1 cellular context compared by ENCODE assay signal in the genomic region with DNA sequence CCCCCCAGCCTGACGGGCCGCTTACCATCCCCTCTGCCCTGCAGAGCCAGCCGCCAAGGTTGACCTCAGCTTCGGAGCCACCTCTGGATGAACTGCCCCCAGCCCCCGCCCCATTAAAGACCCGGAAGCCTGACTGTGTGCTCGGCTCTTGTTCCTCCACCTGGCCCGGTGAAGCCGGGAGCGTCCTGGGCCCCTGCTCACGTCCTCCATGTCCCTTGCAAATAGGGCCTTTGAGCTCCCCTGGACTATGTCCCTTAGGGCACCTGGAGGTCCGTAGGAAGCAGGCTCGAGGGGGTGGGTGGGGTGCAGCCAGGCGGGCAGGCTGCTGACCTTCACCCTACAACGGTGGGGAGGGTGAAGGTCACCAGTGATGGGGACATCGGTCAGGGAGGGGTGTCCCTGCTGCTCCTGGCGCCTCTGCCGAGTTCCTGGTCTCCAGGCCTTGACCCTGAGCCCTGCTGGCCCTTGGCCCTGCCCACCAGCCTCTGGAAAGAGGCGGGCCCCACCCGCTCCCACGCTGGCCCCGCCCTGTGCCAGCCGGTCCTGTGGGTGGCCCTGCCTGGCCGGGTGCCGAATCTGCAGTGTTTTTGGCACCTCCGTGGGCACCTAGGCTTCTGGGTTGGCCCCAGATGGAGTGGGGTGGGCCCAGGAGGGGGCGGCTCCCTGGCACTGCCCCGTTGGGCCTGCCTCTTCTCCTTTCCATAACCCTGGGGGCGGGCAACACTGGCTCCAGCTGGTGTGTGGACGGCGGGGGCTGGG.
A peak's percentile ranks its signal among the peaks of the same experiment; 100 is the strongest.
TF ChIP-seq lines count a peak whose summit lies in the region.

No MANE protein-coding gene starts in this region.

TF ChIP-seq in HepG2, 621 proteins besides CTCF, POLR2A, EP300 and RAD21 (continues in another document):
- TF ChIP-seq THRA (CRISPR knock-in tag; IDR thresholded peaks at IDR 0.05; ENCODE audit: borderline replicate concordance) (peak; percentile 97), MAFG (CRISPR knock-in tag; IDR thresholded peaks at IDR 0.05) (no peak), ZNF713 (CRISPR knock-in tag; IDR thresholded peaks at IDR 0.05) (no peak), ZNF891 (CRISPR knock-in tag; IDR thresholded peaks at IDR 0.05) (no peak), TRIM22 (IDR thresholded peaks at IDR 0.05) (no peak), ZNF225 (CRISPR knock-in tag; IDR thresholded peaks at IDR 0.05) (no peak), ZNF335 (CRISPR knock-in tag; IDR thresholded peaks at IDR 0.05) (peak; percentile 39; the same call in 1 of the 2 replicates), ZNF614 (CRISPR knock-in tag; IDR thresholded peaks at IDR 0.05; ENCODE audit: borderline replicate concordance) (peak; percentile 72; the same call in 1 of the 2 replicates), ZNF383 (CRISPR knock-in tag; IDR thresholded peaks at IDR 0.05; ENCODE audit: borderline replicate concordance) (0 out of 2 replicates have a peak, but pooled peaks have one; percentile 29), NRL (CRISPR knock-in tag; IDR thresholded peaks at IDR 0.05; ENCODE audit: borderline replicate concordance) (no peak; the same call in 1 of the 2 replicates), ZNF747 (CRISPR knock-in tag; IDR thresholded peaks at IDR 0.05; ENCODE audit: borderline replicate concordance) (peak; percentile 91), ZNF446 (CRISPR knock-in tag; IDR thresholded peaks at IDR 0.05) (no peak; the same call in 1 of the 2 replicates), ZNF235 (CRISPR knock-in tag; IDR thresholded peaks at IDR 0.05; ENCODE audit: borderline replicate concordance) (no peak; the same call in 1 of the 2 replicates), UBTF (CRISPR knock-in tag; IDR thresholded peaks at IDR 0.05) (peak; percentile 89), SAP130 (CRISPR knock-in tag; IDR thresholded peaks at IDR 0.05; ENCODE audit: low read depth) (peak; percentile 93), ZNF768 (CRISPR knock-in tag; IDR thresholded peaks at IDR 0.05) (no peak), ZNF749 (CRISPR knock-in tag; IDR thresholded peaks at IDR 0.05; ENCODE audit: borderline replicate concordance) (no peak), ZSCAN12 (CRISPR knock-in tag; IDR thresholded peaks at IDR 0.05) (no peak), ZNF850 (CRISPR knock-in tag; conservative IDR thresholded peaks at IDR 0.05) (no peak), ZSCAN21 (CRISPR knock-in tag; IDR thresholded peaks at IDR 0.05; ENCODE audit: borderline replicate concordance) (peak; percentile 59; the same call in 1 of the 2 replicates), SKIL (CRISPR knock-in tag; IDR thresholded peaks at IDR 0.05; ENCODE audit: borderline replicate concordance) (peak; percentile 99), USF2 (IDR thresholded peaks at IDR 0.05; ENCODE audit: low read depth, low read length) (no peak), USF2 (CRISPR knock-in tag; IDR thresholded peaks at IDR 0.05; ENCODE audit: borderline replicate concordance) (no peak), ZNF800 (CRISPR knock-in tag; IDR thresholded peaks at IDR 0.05) (no peak; the same call in 1 of the 2 replicates), WIZ (CRISPR knock-in tag; IDR thresholded peaks at IDR 0.05) (no peak; the same call in 1 of the 2 replicates), NR1H2 (CRISPR knock-in tag; IDR thresholded peaks at IDR 0.05; ENCODE audit: borderline replicate concordance, low read depth) (0 out of 2 replicates have a peak, but pooled peaks have one; percentile 66), FOXA1 (IDR thresholded peaks at IDR 0.05) (no peak), FOXA1 (CRISPR knock-in tag; IDR thresholded peaks at IDR 0.05) (0 out of 2 replicates have a peak, but pooled peaks have one; percentile 4), RFX5 (IDR thresholded peaks at IDR 0.05; ENCODE audit: low read depth, low read length) (peak; percentile 4; the same call in 1 of the 2 replicates), ZMAT3 (CRISPR knock-in tag; conservative IDR thresholded peaks at IDR 0.05) (peak; percentile 94), JUNB (CRISPR knock-in tag; IDR thresholded peaks at IDR 0.05; ENCODE audit: borderline replicate concordance) (no peak), ZNF430 (CRISPR knock-in tag; IDR thresholded peaks at IDR 0.05) (peak; percentile 94)
- TF ChIP-seq, protein P1, sequence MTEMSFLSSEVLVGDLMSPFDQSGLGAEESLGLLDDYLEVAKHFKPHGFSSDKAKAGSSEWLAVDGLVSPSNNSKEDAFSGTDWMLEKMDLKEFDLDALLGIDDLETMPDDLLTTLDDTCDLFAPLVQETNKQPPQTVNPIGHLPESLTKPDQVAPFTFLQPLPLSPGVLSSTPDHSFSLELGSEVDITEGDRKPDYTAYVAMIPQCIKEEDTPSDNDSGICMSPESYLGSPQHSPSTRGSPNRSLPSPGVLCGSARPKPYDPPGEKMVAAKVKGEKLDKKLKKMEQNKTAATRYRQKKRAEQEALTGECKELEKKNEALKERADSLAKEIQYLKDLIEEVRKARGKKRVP (CRISPR knock-in tag; IDR thresholded peaks at IDR 0.05), result no peak
- TF ChIP-seq, protein P2, sequence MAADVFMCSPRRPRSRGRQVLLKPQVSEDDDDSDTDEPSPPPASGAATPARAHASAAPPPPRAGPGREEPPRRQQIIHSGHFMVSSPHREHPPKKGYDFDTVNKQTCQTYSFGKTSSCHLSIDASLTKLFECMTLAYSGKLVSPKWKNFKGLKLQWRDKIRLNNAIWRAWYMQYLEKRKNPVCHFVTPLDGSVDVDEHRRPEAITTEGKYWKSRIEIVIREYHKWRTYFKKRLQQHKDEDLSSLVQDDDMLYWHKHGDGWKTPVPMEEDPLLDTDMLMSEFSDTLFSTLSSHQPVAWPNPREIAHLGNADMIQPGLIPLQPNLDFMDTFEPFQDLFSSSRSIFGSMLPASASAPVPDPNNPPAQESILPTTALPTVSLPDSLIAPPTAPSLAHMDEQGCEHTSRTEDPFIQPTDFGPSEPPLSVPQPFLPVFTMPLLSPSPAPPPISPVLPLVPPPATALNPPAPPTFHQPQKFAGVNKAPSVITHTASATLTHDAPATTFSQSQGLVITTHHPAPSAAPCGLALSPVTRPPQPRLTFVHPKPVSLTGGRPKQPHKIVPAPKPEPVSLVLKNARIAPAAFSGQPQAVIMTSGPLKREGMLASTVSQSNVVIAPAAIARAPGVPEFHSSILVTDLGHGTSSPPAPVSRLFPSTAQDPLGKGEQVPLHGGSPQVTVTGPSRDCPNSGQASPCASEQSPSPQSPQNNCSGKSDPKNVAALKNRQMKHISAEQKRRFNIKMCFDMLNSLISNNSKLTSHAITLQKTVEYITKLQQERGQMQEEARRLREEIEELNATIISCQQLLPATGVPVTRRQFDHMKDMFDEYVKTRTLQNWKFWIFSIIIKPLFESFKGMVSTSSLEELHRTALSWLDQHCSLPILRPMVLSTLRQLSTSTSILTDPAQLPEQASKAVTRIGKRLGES (CRISPR knock-in tag; IDR thresholded peaks at IDR 0.05; ENCODE audit: borderline replicate concordance), result no peak
- TF ChIP-seq, protein P3, sequence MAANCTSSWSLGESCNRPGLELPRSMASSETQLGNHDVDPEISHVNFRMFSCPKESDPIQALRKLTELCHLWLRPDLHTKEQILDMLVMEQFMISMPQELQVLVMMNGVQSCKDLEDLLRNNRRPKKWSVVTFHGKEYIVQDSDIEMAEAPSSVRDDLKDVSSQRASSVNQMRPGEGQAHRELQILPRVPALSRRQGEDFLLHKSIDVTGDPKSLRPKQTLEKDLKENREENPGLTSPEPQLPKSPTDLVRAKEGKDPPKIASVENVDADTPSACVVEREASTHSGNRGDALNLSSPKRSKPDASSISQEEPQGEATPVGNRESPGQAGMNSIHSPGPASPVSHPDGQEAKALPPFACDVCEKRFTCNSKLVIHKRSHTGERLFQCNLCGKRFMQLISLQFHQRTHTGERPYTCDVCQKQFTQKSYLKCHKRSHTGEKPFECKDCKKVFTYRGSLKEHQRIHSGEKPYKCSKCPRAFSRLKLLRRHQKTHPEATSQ (CRISPR knock-in tag; IDR thresholded peaks at IDR 0.05; ENCODE audit: borderline replicate concordance), result no peak
- TF ChIP-seq, protein P4, sequence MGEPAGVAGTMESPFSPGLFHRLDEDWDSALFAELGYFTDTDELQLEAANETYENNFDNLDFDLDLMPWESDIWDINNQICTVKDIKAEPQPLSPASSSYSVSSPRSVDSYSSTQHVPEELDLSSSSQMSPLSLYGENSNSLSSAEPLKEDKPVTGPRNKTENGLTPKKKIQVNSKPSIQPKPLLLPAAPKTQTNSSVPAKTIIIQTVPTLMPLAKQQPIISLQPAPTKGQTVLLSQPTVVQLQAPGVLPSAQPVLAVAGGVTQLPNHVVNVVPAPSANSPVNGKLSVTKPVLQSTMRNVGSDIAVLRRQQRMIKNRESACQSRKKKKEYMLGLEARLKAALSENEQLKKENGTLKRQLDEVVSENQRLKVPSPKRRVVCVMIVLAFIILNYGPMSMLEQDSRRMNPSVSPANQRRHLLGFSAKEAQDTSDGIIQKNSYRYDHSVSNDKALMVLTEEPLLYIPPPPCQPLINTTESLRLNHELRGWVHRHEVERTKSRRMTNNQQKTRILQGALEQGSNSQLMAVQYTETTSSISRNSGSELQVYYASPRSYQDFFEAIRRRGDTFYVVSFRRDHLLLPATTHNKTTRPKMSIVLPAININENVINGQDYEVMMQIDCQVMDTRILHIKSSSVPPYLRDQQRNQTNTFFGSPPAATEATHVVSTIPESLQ (CRISPR knock-in tag; conservative IDR thresholded peaks at IDR 0.05), result no peak
